9 cellular contexts compared by ENCODE assay signal in genomic region chr11:130994043-130994442, GRCh38.
"Had no signal": no experiment of that assay in that cellular context is flagged by ENCODE, and none has a peak within 500 bp of the region (broad histone marks: within the 10 kb centered on the region; RNA-seq: fewer than 3 reads in every experiment).

No MANE protein-coding gene starts in this region.

- ATAC-seq: GM23338, HCT116 had no signal

- DNase-seq: GM23248, GOT3, H7, H9, HCEC 1CT, HFFc6 had no signal

- H3K9me3 ChIP-seq: HAP-1 had no signal

- H3K36me3 ChIP-seq: HAP-1 had no signal

- H3K4me2 ChIP-seq: GM23338 had no signal

- H3K27ac ChIP-seq: GM23248 had no signal

- H3K4me3 ChIP-seq: GM23248, GM23338, HAP-1 had no signal

- H3K9ac ChIP-seq: GM23248 had no signal

- H3K4me1 ChIP-seq: HAP-1 had no signal

- H2AFZ ChIP-seq: GM23248, GM23338 had no signal
